23 cellular contexts compared by ENCODE assay signal in genomic region chr9:130541533-130541932, GRCh38.
"Had no signal": no experiment of that assay in that cellular context is flagged by ENCODE, and none has a peak within 500 bp of the region (broad histone marks: within the 10 kb centered on the region; RNA-seq: fewer than 3 reads in every experiment).

No MANE protein-coding gene starts in this region.

- H3K27ac ChIP-seq: brain microvascular endothelial cell, VCaP had no signal

- H3K27me3 ChIP-seq: brain microvascular endothelial cell had no signal

- H3K27ac Mint-ChIP-seq: activated CD4-positive, alpha-beta memory T cell treated with anti-CD3 and anti-CD28 coated beads for 36 hours; activated CD4-positive, alpha-beta T cell treated with anti-CD3 and anti-CD28 coated beads, Interleukin-2, amount 10 ng/mL, durations not matched to agents 7 days and 5 days; activated naive CD4-positive, alpha-beta T cell treated with anti-CD3 and anti-CD28 coated beads for 36 hours; activated naive CD8-positive, alpha-beta T cell treated with anti-CD3 and anti-CD28 coated beads for 36 hours; activated T-helper 17 cell treated with anti-CD3 and anti-CD28 coated beads, Interleukin-2, amount 50 U/mL, for 72 hours; T-cell had no signal

- H3K4me1 Mint-ChIP-seq: activated CD4-positive, alpha-beta T cell treated with anti-CD3 and anti-CD28 coated beads, Interleukin-2, amount 10 ng/mL, durations not matched to agents 7 days and 5 days had no signal

- H3K36me3 Mint-ChIP-seq: activated CD4-positive, alpha-beta memory T cell treated with anti-CD3 and anti-CD28 coated beads for 36 hours; activated naive CD8-positive, alpha-beta T cell treated with anti-CD3 and anti-CD28 coated beads for 36 hours had no signal

- H3K4me3 Mint-ChIP-seq: activated CD4-positive, alpha-beta memory T cell treated with anti-CD3 and anti-CD28 coated beads for 36 hours; activated CD4-positive, alpha-beta T cell treated with anti-CD3 and anti-CD28 coated beads, Interleukin-2, amount 10 ng/mL, durations not matched to agents 7 days and 5 days; activated naive CD4-positive, alpha-beta T cell treated with anti-CD3 and anti-CD28 coated beads for 36 hours; activated naive CD8-positive, alpha-beta T cell treated with anti-CD3 and anti-CD28 coated beads for 36 hours; activated T-helper 17 cell treated with anti-CD3 and anti-CD28 coated beads, Interleukin-2, amount 50 U/mL, for 72 hours; T-cell had no signal

- ATAC-seq: activated T-helper 17 cell treated with anti-CD3 and anti-CD28 coated beads, Interleukin-2, amount 50 U/mL, for 72 hours; T-cell had no signal

- DNase-seq: activated CD4-positive, alpha-beta memory T cell treated with anti-CD3 and anti-CD28 coated beads for 36 hours; activated CD4-positive, alpha-beta T cell treated with anti-CD3 and anti-CD28 coated beads, Interleukin-2, amount 10 ng/mL, durations not matched to agents 7 days and 5 days; activated CD4-positive, CD25-positive, alpha-beta regulatory T cell; activated gamma-delta T cell; activated naive CD4-positive, alpha-beta T cell treated with anti-CD3 and anti-CD28 coated beads for 36 hours; activated naive CD8-positive, alpha-beta T cell treated with anti-CD3 and anti-CD28 coated beads for 36 hours; activated T-cell treated with anti-CD3 and anti-CD28 coated beads for 4 hours; activated T-cell treated with anti-CD3 and anti-CD28 coated beads, Interleukin-2, amount 50 U/mL, for 48 hours; brain microvascular endothelial cell; cerebellar nuclear complex; NCI-H1105 treated with DMSO at 0.1 percent for 48 hours; NCI-H1436 treated with DMSO at 0.1 percent for 48 hours; NCI-H187; NCI-H2081; NCI-H510A treated with DMSO at 0.1 percent for 48 hours; NCI-H69; NK-92 treated with Interleukin-12 subunit alpha and Interleukin-12 subunit beta, amount 100 ng/mL, for 24 hours; SIG-M5; T-cell; T-helper 2 cell; T1000 had no signal

- H3K36me3 ChIP-seq: brain microvascular endothelial cell had no signal

- H3K9me3 Mint-ChIP-seq: activated CD4-positive, alpha-beta memory T cell treated with anti-CD3 and anti-CD28 coated beads for 36 hours; activated CD4-positive, alpha-beta T cell treated with anti-CD3 and anti-CD28 coated beads, Interleukin-2, amount 10 ng/mL, durations not matched to agents 7 days and 5 days; activated naive CD4-positive, alpha-beta T cell treated with anti-CD3 and anti-CD28 coated beads for 36 hours; activated naive CD8-positive, alpha-beta T cell treated with anti-CD3 and anti-CD28 coated beads for 36 hours; activated T-helper 17 cell treated with anti-CD3 and anti-CD28 coated beads, Interleukin-2, amount 50 U/mL, for 72 hours; T-cell had no signal
